8 cellular contexts compared by ENCODE assay signal in genomic region chr1:28517649-28517999, GRCh38. TPM values are rescaled to one million over a fixed set of nuclear protein-coding genes. Genes with fewer than 3 reads are reported as not detected.
DNase-seq lines count a peak whose midpoint lies in the region; ATAC-seq and TF ChIP-seq lines count a peak whose summit lies in the region.

No MANE protein-coding gene starts in this region.

- H3K4me3 ChIP-seq in H7 (ENCODE audit: insufficient read depth, low read depth, low read length) = peak overlapping the region; percentile 89
- peak overlapping the region; percentile 59 to 70 for H3K4me3 ChIP-seq in SK-N-SH (ENCODE audit: low read depth in 2 of 2, low read length in 1 of 2)
- H3K4me3 ChIP-seq in fibroblast of lung (replicated peaks in 1 of 4; ENCODE audit: control extremely low read depth in 1 of 4, insufficient read depth in 1 of 4, low read depth in 3 of 4, low read length in 4 of 4) = peak overlapping the region; percentile 39 to 66 (median 62)
- peak overlapping the region; percentile 51 to 72 (median 67) for H3K4me3 ChIP-seq in sigmoid colon

- H3K4me1 ChIP-seq in SK-N-SH (ENCODE audit: control insufficient read depth in 1 of 2, insufficient read depth in 2 of 2, low read depth in 1 of 2, low read length in 1 of 2) = peaks cover 4 to 12% of the 10 kb centered on the region in 2 experiments; a peak in 2 of 4 replicates
- peaks cover 9% of the 10 kb centered on the region for H3K4me1 ChIP-seq in fibroblast of lung (ENCODE audit: control insufficient read depth, extremely low read depth, insufficient read depth, low read length)
- H3K4me1 ChIP-seq in sigmoid colon = peaks cover 0 to 20% (median 16%) of the 10 kb centered on the region in 4 donors

- CTCF ChIA-PET in SK-N-SH (lab: Yijun Ruan, JAX) = interaction anchor here (0.6 to 4.6 kb wide), 13 partner anchors 14 to 517 kb away, joined by 3 to 46 read pairs (median 4); no protein-coding TSS in a partner anchor

- POLR2A ChIA-PET in SK-N-SH (lab: Yijun Ruan, JAX) = interaction anchor here (1.3 to 1.9 kb wide), 3 partner anchors 10 to 64 kb away, joined by 4 to 21 read pairs (median 4); no protein-coding TSS in a partner anchor

- H2AFZ ChIP-seq in SK-N-SH (ENCODE audit: low read depth) = no peak overlapping the region
- H2AFZ ChIP-seq in fibroblast of lung (ENCODE audit: low read length) = no peak overlapping the region

- H3K9me3 ChIP-seq in SK-N-SH = no peaks in the 10 kb centered on the region
- no peaks in the 10 kb centered on the region for H3K9me3 ChIP-seq in fibroblast of lung (ENCODE audit: control insufficient read depth, insufficient read depth, low read depth, low read length)
- H3K9me3 ChIP-seq in sigmoid colon = no peaks in the 10 kb centered on the region

- ATAC-seq in GM19351 (IDR thresholded peaks at IDR 0.05; ENCODE audit: unreplicated experiment) (no peak), GM18520 (IDR thresholded peaks at IDR 0.05; ENCODE audit: unreplicated experiment) (no peak)

- H3K4me2 ChIP-seq in SK-N-SH (peak overlapping the region; percentile 75), fibroblast of lung (ENCODE audit: extremely low read depth, insufficient read depth, low read length) (peak overlapping the region; percentile 68)

- H3K27me3 ChIP-seq in H7 (ENCODE audit: control insufficient read depth, insufficient read depth, low read length) (no peaks in the 10 kb centered on the region), SK-N-SH (ENCODE audit: insufficient read depth) (no peaks in the 10 kb centered on the region), fibroblast of lung (ENCODE audit: control insufficient read depth, insufficient read depth, low read length) (no peaks in the 10 kb centered on the region), sigmoid colon (no peaks in the 10 kb centered on the region)

- TF ChIP-seq EP300 in SK-N-SH (IDR thresholded peaks at IDR 0.05; ENCODE audit: borderline replicate concordance in 1 of 2, low read depth in 1 of 2, low read length in 1 of 2) (no peak), sigmoid colon (IDR thresholded peaks at IDR 0.05) (no peak)

- TF ChIP-seq CTCF in SK-N-SH (IDR thresholded peaks at IDR 0.05) = no peak
- no peak for TF ChIP-seq CTCF in fibroblast of lung (conservative IDR thresholded peaks at IDR 0.05 in 1 of 2, IDR thresholded peaks at IDR 0.05 in 1 of 2; ENCODE audit: low read depth in 1 of 2, low read length in 2 of 2)
- TF ChIP-seq CTCF in sigmoid colon (IDR thresholded peaks at IDR 0.05) = no peak

- H4K20me1 ChIP-seq in SK-N-SH (ENCODE audit: insufficient read depth) = peaks cover 37% of the 10 kb centered on the region
- H4K20me1 ChIP-seq in fibroblast of lung (ENCODE audit: control insufficient read depth, extremely low read depth, insufficient read depth, low read length) = no peaks in the 10 kb centered on the region

- H3K9ac ChIP-seq in SK-N-SH = no peak overlapping the region; the same call in 1 of the 2 replicates
- H3K9ac ChIP-seq in fibroblast of lung (ENCODE audit: insufficient read depth, low read length) = peak overlapping the region; percentile 81

- H3K36me3 ChIP-seq in H7 (replicated peaks; ENCODE audit: control insufficient read depth, insufficient read depth, low read length) = no peaks in the 10 kb centered on the region; the same call in 1 of the 2 replicates
- H3K36me3 ChIP-seq in SK-N-SH (replicated peaks in 1 of 2; ENCODE audit: control insufficient read depth in 1 of 2, insufficient read depth in 2 of 2, low read length in 1 of 2) = peaks cover 0 to 15% of the 10 kb centered on the region in 2 experiments
- H3K36me3 ChIP-seq in fibroblast of lung (ENCODE audit: control insufficient read depth, insufficient read depth, low read length) = no peaks in the 10 kb centered on the region
- H3K36me3 ChIP-seq in sigmoid colon = peaks cover 0 to 28% (median 12%) of the 10 kb centered on the region in 4 donors

- intact Hi-C loops in sigmoid colon (cut with DNase I) = loop anchor here (5.0 to 10.0 kb wide), 2 partner anchors 217 to 270 kb away; partner anchors contain the start of gene YTHDF2

- no peak for TF ChIP-seq POLR2A in sigmoid colon (IDR thresholded peaks at IDR 0.05)

- H3K79me2 ChIP-seq in SK-N-SH (ENCODE audit: insufficient read depth) (peaks cover 42% of the 10 kb centered on the region), fibroblast of lung (ENCODE audit: control insufficient read depth, insufficient read depth, low read length) (peaks cover 29% of the 10 kb centered on the region)

- DNase-seq in DMS53 treated with DMSO at 0.1 percent for 48 hours (lab: John Stamatoyannopoulos, UW; ENCODE audit: unreplicated experiment) (peak; percentile 68), H7 (peak; percentile 44), SK-N-SH (peak; percentile 43), fibroblast of lung (ENCODE audit: low read depth in 2 of 2) (peak in 1 of 2 donors; percentile 43), sigmoid colon (no peak), NCI-H2196 (lab: John Stamatoyannopoulos, UW; ENCODE audit: unreplicated experiment) (no peak)

- 31% methylated on average over 7 of the region's 7 CpGs for WGBS in SK-N-SH (ENCODE audit: low lambda C conversion rate)
- 16 to 25% methylated on average over 7 of the region's 7 CpGs for WGBS in sigmoid colon, 2 donors

- H3K9me2 ChIP-seq in SK-N-SH = no peaks in the 10 kb centered on the region

- H3K27ac ChIP-seq in SK-N-SH (ENCODE audit: low read depth in 2 of 2, low read length in 1 of 2) (peak overlapping the region; percentile 31 to 73), fibroblast of lung (ENCODE audit: insufficient read depth, low read length) (peak overlapping the region; percentile 66), sigmoid colon (peak overlapping the region; percentile 84 to 89 (median 88))

- no peak for TF ChIP-seq RAD21 in SK-N-SH (IDR thresholded peaks at IDR 0.05; ENCODE audit: low read length)

- H3F3A ChIP-seq in SK-N-SH (replicated peaks; ENCODE audit: insufficient read depth) = peaks cover 59% of the 10 kb centered on the region

TF ChIP-seq in SK-N-SH, 30 proteins besides CTCF, POLR2A, EP300 and RAD21 (continues in another document):
- TF ChIP-seq MAX (IDR thresholded peaks at IDR 0.05; ENCODE audit: low read depth) (no peak), RFX5 (IDR thresholded peaks at IDR 0.05; ENCODE audit: low read length) (no peak), JUND (IDR thresholded peaks at IDR 0.05) (no peak), PBX3 (IDR thresholded peaks at IDR 0.05) (no peak), MEF2A (IDR thresholded peaks at IDR 0.05; ENCODE audit: borderline replicate concordance, low read depth) (no peak), NFIC (IDR thresholded peaks at IDR 0.05; ENCODE audit: borderline replicate concordance) (no peak), EZH2phosphoT487 (IDR thresholded peaks at IDR 0.05; ENCODE audit: borderline replicate concordance, low read depth) (no peak), YY1 (IDR thresholded peaks at IDR 0.05; ENCODE audit: low read depth) (no peak), MXI1 (IDR thresholded peaks at IDR 0.05; ENCODE audit: low read depth, low read length) (no peak), ZBTB33 (IDR thresholded peaks at IDR 0.05; ENCODE audit: borderline replicate concordance, low read depth) (no peak)

RNA-seq across cellular contexts. Expression of gene RCC1, which starts 11.8 kb away (rescaled TPM):
- 113 and 136 TPM in 2 replicates for total RNA-seq in H7 (2014; rRNA removed; shearing (Covaris generic))
- 56.2 and 61.0 TPM in 2 replicates for polyA plus RNA-seq in SK-N-SH (2012; rRNA removed)
- 37.6 and 56.7 TPM in 2 replicates for polyA plus RNA-seq in SK-N-SH (2012; cell fraction: cytosol; rRNA removed)
- 51.9 and 53.7 TPM in 2 replicates for polyA plus RNA-seq in SK-N-SH (2012; cell fraction: nucleus; rRNA removed)
- total RNA-seq in fibroblast of lung = 63.6 and 74.0 TPM in 2 replicates
- polyA plus RNA-seq in fibroblast of lung = 16.4 and 28.4 TPM in 2 replicates
- 21.7 and 38.6 TPM in 2 replicates for polyA plus RNA-seq in fibroblast of lung (2012)
- polyA minus RNA-seq in fibroblast of lung (ENCODE audit: low replicate concordance) = 54.5 and 114 TPM in 2 replicates
- 10 to 100 TPM in 3 of 4 donors, 1 to 10 TPM in 1; 8.9 to 18.8 (median 10.8) TPM for total RNA-seq in sigmoid colon
- 10 to 100 TPM; 25.2 to 64.2 (median 26.8) TPM for polyA plus RNA-seq in sigmoid colon

RNA-seq across cellular contexts. Expression of gene TRNAU1AP, which starts 35.3 kb away (rescaled TPM):
- total RNA-seq in H7 (2014; rRNA removed; shearing (Covaris generic)) = 35.3 and 37.1 TPM in 2 replicates
- polyA plus RNA-seq in SK-N-SH (2012; rRNA removed) (25.8 and 31.2 TPM in 2 replicates), fibroblast of lung (31.7 and 35.7 TPM in 2 replicates), sigmoid colon (10 to 100 TPM; 14.1 to 27.6 (median 19.5) TPM)
- polyA plus RNA-seq in SK-N-SH (2012; cell fraction: cytosol; rRNA removed) = 26.7 and 28.3 TPM in 2 replicates
- polyA plus RNA-seq in SK-N-SH (2012; cell fraction: nucleus; rRNA removed) = 32.6 and 44.8 TPM in 2 replicates
- total RNA-seq in fibroblast of lung (19.0 and 25.1 TPM in 2 replicates), sigmoid colon (10 to 100 TPM; 20.0 to 36.5 (median 29.9) TPM)
- 38.5 and 40.9 TPM in 2 replicates for polyA plus RNA-seq in fibroblast of lung (2012)
- polyA minus RNA-seq in fibroblast of lung (ENCODE audit: low replicate concordance) = 19.2 and 25.7 TPM in 2 replicates

Comparison
In these comparisons a context has a peak if more than half of its experiments do, and no peak if none do; other contexts are left out.
1. DNase-seq: peak in DMS53 treated with DMSO at 0.1 percent for 48 hours (single experiment), H7 (single experiment) and SK-N-SH (single experiment); none in sigmoid colon (single experiment) and NCI-H2196 (single experiment).
2. Peak in every context shown above with its lines, with median percentiles within 50 percentile points of each other: H3K4me3 ChIP-seq and H3K27ac ChIP-seq.